Comparison of ENCODE assay signal across 13 cellular contexts in the genomic region with DNA sequence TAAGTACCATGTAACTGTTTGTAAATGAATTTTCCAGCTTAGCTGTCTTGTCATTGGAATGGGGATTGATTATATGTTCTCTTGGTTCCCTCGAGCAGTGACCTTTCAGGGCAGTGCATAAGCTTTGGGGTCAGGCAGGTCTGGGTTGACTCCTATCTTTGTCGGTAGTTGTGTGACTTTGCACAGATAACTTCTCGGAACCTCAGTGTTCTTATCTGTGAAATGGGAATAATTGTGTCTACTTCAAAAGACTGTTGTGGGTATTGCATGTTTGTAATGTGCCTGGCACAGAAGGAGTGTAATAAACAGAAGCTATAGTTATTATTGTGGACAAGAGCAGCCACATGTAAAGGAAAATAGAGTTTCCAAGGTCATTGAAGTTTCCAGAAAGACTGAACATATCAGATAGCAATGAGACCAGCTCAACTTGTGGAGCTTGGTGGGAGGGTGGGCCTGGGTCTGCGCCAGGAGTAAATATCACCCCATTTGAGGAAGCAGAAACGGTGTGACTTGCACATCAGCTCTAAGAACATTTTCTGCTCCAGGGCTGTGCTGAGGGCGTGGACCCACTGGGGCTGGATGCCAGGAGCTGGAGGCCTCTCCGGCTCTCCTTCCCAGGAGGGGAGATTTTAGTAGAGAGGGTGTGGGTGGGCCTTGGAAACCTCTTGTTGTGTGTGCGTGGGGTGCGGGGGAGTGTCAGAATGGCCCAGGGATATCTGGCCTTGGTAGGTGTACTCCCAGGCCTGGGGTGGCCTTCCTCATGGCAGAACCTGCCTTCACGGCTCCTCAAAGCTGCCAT. TPM values are rescaled to one million over a fixed set of nuclear protein-coding genes. Genes with fewer than 3 reads are reported as not detected.
DNase-seq lines count a peak whose midpoint lies in the region; ATAC-seq, FAIRE-seq and TF ChIP-seq lines count a peak whose summit lies in the region.
"Had no signal": no experiment of that assay in that cellular context is flagged by ENCODE, and none has a peak within 500 bp of the region (broad histone marks: within the 10 kb centered on the region; RNA-seq: fewer than 3 reads in every experiment).

No MANE protein-coding gene starts in this region.

- 26% methylated on average over 5 of the region's 10 CpGs for WGBS in HepG2 (ENCODE audit: low lambda C conversion rate)

- no TSS peak for BruUV-seq in HepG2 (replicated peaks; lab: Mats Ljungman, UMichigan)

- H3K4me1 ChIP-seq in HepG2 (ENCODE audit: insufficient read depth, low read length) (peaks cover 71% of the 10 kb centered on the region), subcutaneous abdominal adipose tissue (ENCODE audit: control insufficient read depth in 5 of 5, insufficient read depth in 5 of 5, low read length in 5 of 5) (peaks cover 19 to 91% (median 72%) of the 10 kb centered on the region in 5 donors)

- CTCF ChIA-PET in HepG2 (lab: Yijun Ruan, JAX; ENCODE audit: low intra/inter-chr PET ratio, low total read pairs): no interaction called here

- no peaks in the 10 kb centered on the region for H3K9me3 ChIP-seq in HepG2 (ENCODE audit: low read length)
- no peaks in the 10 kb centered on the region for H3K9me3 ChIP-seq in subcutaneous abdominal adipose tissue (ENCODE audit: control insufficient read depth in 5 of 5, low read length in 5 of 5)

- peak overlapping the region; percentile 61 for H3K4me2 ChIP-seq in HepG2 (ENCODE audit: low read depth, low read length)

- no peak overlapping the region for H3K4me3 Mint-ChIP-seq in chondrocyte (ENCODE audit: unreplicated experiment)

- TF ChIP-seq CTCF in chondrocyte (IDR thresholded peaks at IDR 0.05): no peak
- no peak for TF ChIP-seq CTCF in HepG2 (CRISPR knock-in tag; IDR thresholded peaks at IDR 0.05)

- H3K9ac ChIP-seq in HepG2 (ENCODE audit: insufficient read depth, low read depth, low read length) (no peak overlapping the region), subcutaneous abdominal adipose tissue (ENCODE audit: low read length in 5 of 5) (peak overlapping the region in 2 of 5 donors; percentile 2 to 28)
- H3K9ac ChIP-seq: parathyroid adenoma had no signal

- in situ Hi-C loops in HepG2 (cut with HindIII; ENCODE audit: extremely low pct_ligation_motif_present, low pct_unique_long_range_greater_than_20kb): loop anchor here (5.0 kb wide), 1 partner anchor 166 kb away; no protein-coding TSS in a partner anchor

- H3K27ac Mint-ChIP-seq in chondrocyte (ENCODE audit: unreplicated experiment): peak overlapping the region; percentile 71

- intact Hi-C loops in HepG2 (cut with micrococcal nuclease; ENCODE audit: unreplicated experiment): no loop called here

- POLR2A ChIA-PET in HepG2 (lab: Yijun Ruan, JAX): interaction anchor here (0.5 to 1.2 kb wide), 3 partner anchors 61 to 172 kb away, joined by 3 read pairs; partner anchors contain the start of gene NEK9

- no peak overlapping the region for H2AFZ ChIP-seq in HepG2 (ENCODE audit: low read length)
- H2AFZ ChIP-seq: parathyroid adenoma had no signal

- no peak for TF ChIP-seq EP300 in HepG2 (IDR thresholded peaks at IDR 0.05; ENCODE audit: low read depth in 2 of 2, low read length in 2 of 2)
- TF ChIP-seq EP300 in HepG2 (CRISPR knock-in tag; IDR thresholded peaks at IDR 0.05; ENCODE audit: borderline replicate concordance): no peak

- H3K27me3 Mint-ChIP-seq in chondrocyte (ENCODE audit: low read depth): no peaks in the 10 kb centered on the region

- no peaks in the 10 kb centered on the region for H3K79me2 ChIP-seq in HepG2 (ENCODE audit: insufficient read depth, low read length)
- H3K79me2 ChIP-seq: parathyroid adenoma had no signal

- TF ChIP-seq POLR2A in HepG2 (IDR thresholded peaks at IDR 0.05; ENCODE audit: insufficient read depth in 1 of 2, low read depth in 2 of 2, low read length in 2 of 2): no peak

- peaks cover 30% of the 10 kb centered on the region for H3K4me1 Mint-ChIP-seq in chondrocyte (ENCODE audit: low read depth)

- DNase-seq in Kasumi-1 (lab: John Stamatoyannopoulos, UW) (peak; percentile 47 to 75), chondrocyte (ENCODE audit: low spot score) (no peak), HepG2 (ENCODE audit: low spot score) (no peak), iPS-NIHi11 (ENCODE audit: low spot score) (no peak)
- DNase-seq: activated naive CD4-positive, alpha-beta T cell; NCI-H187 treated with DMSO at 0.1 percent for 48 hours had no signal

- FAIRE-seq in HepG2 (lab: Jason Lieb, UNC): no peak

- H3K27ac ChIP-seq in HepG2 (ENCODE audit: extremely low read length, insufficient read depth, low read length): no peak overlapping the region
- H3K27ac ChIP-seq in subcutaneous abdominal adipose tissue (ENCODE audit: low read depth, low read length): peak overlapping the region; percentile 84
- H3K27ac ChIP-seq: parathyroid adenoma had no signal

- H4K20me1 ChIP-seq in HepG2 (ENCODE audit: insufficient read depth, low read length): no peaks in the 10 kb centered on the region

- H3K27me3 ChIP-seq in HepG2 (ENCODE audit: control insufficient read depth in 1 of 2, insufficient read depth in 2 of 2, low read length in 2 of 2): peaks cover 1 to 6% of the 10 kb centered on the region in 2 experiments; a peak in 2 of 5 replicates
- no peaks in the 10 kb centered on the region for H3K27me3 ChIP-seq in subcutaneous abdominal adipose tissue (ENCODE audit: control insufficient read depth in 5 of 5, insufficient read depth in 4 of 5, low read length in 5 of 5)
- H3K27me3 ChIP-seq: dorsolateral prefrontal cortex had no signal

- no peak for ATAC-seq in HepG2
- ATAC-seq in HG02588 (IDR thresholded peaks at IDR 0.05; ENCODE audit: unreplicated experiment): no peak
- no peak for ATAC-seq in HG03025 (IDR thresholded peaks at IDR 0.05; ENCODE audit: low FRiP score, unreplicated experiment)
- ATAC-seq in HG02763 (IDR thresholded peaks at IDR 0.05; ENCODE audit: unreplicated experiment): no peak
- ATAC-seq: Panc1 had no signal

- TF ChIP-seq RAD21 in HepG2 (CRISPR knock-in tag; IDR thresholded peaks at IDR 0.05): no peak

- H3K36me3 ChIP-seq in HepG2 (replicated peaks in 1 of 2; ENCODE audit: control insufficient read depth in 1 of 2, insufficient read depth in 2 of 2, low read length in 2 of 2) (no peaks in the 10 kb centered on the region), subcutaneous abdominal adipose tissue (ENCODE audit: control insufficient read depth in 5 of 5, insufficient read depth in 5 of 5, low read length in 5 of 5) (no peaks in the 10 kb centered on the region)

- no peaks in the 10 kb centered on the region for H3K9me3 Mint-ChIP-seq in chondrocyte (ENCODE audit: low read depth)

- H3K4me3 ChIP-seq in HepG2 (replicated peaks in 1 of 3; ENCODE audit: insufficient read depth in 1 of 3, low read depth in 2 of 3, low read length in 3 of 3) (peak overlapping the region in 1 of 3 experiments; percentile 26; a peak in 1 of 6 replicates), subcutaneous abdominal adipose tissue (ENCODE audit: low read depth in 1 of 5, low read length in 5 of 5) (peak overlapping the region in 1 of 5 donors; percentile 9)
- H3K4me3 ChIP-seq: dorsolateral prefrontal cortex had no signal

- H3K36me3 Mint-ChIP-seq in chondrocyte (ENCODE audit: low read depth): no peaks in the 10 kb centered on the region

TF ChIP-seq in HepG2, 621 proteins besides CTCF, POLR2A, EP300 and RAD21 (continues in another document):
- TF ChIP-seq CHD4 (IDR thresholded peaks at IDR 0.05; ENCODE audit: borderline replicate concordance, low read length) (peak; percentile 94; the same call in 1 of the 2 replicates), CENPT (CRISPR knock-in tag; IDR thresholded peaks at IDR 0.05; ENCODE audit: low read depth) (no peak), TBX2 (CRISPR knock-in tag; IDR thresholded peaks at IDR 0.05; ENCODE audit: borderline replicate concordance) (no peak), ZBTB14 (CRISPR knock-in tag; IDR thresholded peaks at IDR 0.05) (no peak), ZNF629 (CRISPR knock-in tag; conservative IDR thresholded peaks at IDR 0.05) (peak; percentile 95)

RNA-seq across cellular contexts. Expression of gene FOS, which starts 19.8 kb away (rescaled TPM):
- total RNA-seq in chondrocyte (116 to 175 TPM (median 152 TPM) in 3 replicates), HepG2 (2016; rRNA removed; fragmentation: Illumina TruSeq; extraction: Trizol) (4.3 and 24.2 TPM in 2 replicates)
- total RNA-seq in HepG2 (2016; cell fraction: cytosol; rRNA removed; fragmentation: Illumina TruSeq; extraction: Trizol; ENCODE audit: low read depth): 2.5 and 3.0 TPM in 2 replicates
- total RNA-seq in HepG2 (2016; cell fraction: insoluble cytoplasmic fraction; rRNA removed; fragmentation: Illumina TruSeq; extraction: Trizol): 3.4 and 28.3 TPM in 2 replicates
- 2.8 and 4.2 TPM in 2 replicates for total RNA-seq in HepG2 (2016; cell fraction: membrane; rRNA removed; fragmentation: Illumina TruSeq; extraction: Trizol)
- 64.4 and 68.6 TPM in 2 replicates for total RNA-seq in HepG2 (2016; cell fraction: nucleus; rRNA removed; fragmentation: Illumina TruSeq; extraction: Trizol)
- 15.9 and 26.2 TPM in 2 replicates for polyA plus RNA-seq in HepG2 (2011; rRNA removed)
- polyA plus RNA-seq in HepG2 (2011; cell fraction: cytosol; rRNA removed): 8.8 and 9.0 TPM in 2 replicates
- 83.8 and 92.0 TPM in 2 replicates for polyA plus RNA-seq in HepG2 (2011; cell fraction: nucleus; rRNA removed)
- polyA plus RNA-seq in HepG2 (2012): 4.3 and 4.8 TPM in 2 replicates
- polyA plus RNA-seq in HepG2 (2016; cell fraction: cytosol; fragmentation: Illumina TruSeq; extraction: Trizol; ENCODE audit: low read depth): 1.2 and 1.8 TPM in 2 replicates
- 5.5 and 10.0 TPM in 2 replicates for polyA plus RNA-seq in HepG2 (2016; cell fraction: insoluble cytoplasmic fraction; fragmentation: Illumina TruSeq; extraction: Trizol; ENCODE audit: low read depth)
- 2.1 and 3.4 TPM in 2 replicates for polyA plus RNA-seq in HepG2 (2016; cell fraction: membrane; fragmentation: Illumina TruSeq; extraction: Trizol; ENCODE audit: low read depth)
- polyA plus RNA-seq in HepG2 (2016; cell fraction: nucleus; fragmentation: Illumina TruSeq; extraction: Trizol; ENCODE audit: insufficient read depth, low read depth): 101 and 123 TPM in 2 replicates
- 58.4 and 70.4 TPM in 2 replicates for polyA minus RNA-seq in HepG2 (2011; rRNA and poly(A)+ RNA removed; ENCODE audit: low replicate concordance)
- 11.7 and 16.7 TPM in 2 replicates for polyA minus RNA-seq in HepG2 (2011; cell fraction: cytosol; rRNA and poly(A)+ RNA removed)
- 128 and 149 TPM in 2 replicates for polyA minus RNA-seq in HepG2 (2011; cell fraction: nucleus; rRNA and poly(A)+ RNA removed)

Comparison
In these comparisons a context has a peak if more than half of its experiments do, and no peak if none do; other contexts are left out.
1. DNase-seq: peak in Kasumi-1 (2 of 2); none in chondrocyte (single experiment), HepG2 (single experiment) and iPS-NIHi11 (single experiment).